ENCODE assay signal across 8 cellular contexts in genomic region chr12:94459773-94460593, GRCh38. TPM values are rescaled to one million over a fixed set of nuclear protein-coding genes. Genes with fewer than 3 reads are reported as not detected.
DNase-seq lines count a peak whose midpoint lies in the region; ATAC-seq and TF ChIP-seq lines count a peak whose summit lies in the region.

A gene with protein sequence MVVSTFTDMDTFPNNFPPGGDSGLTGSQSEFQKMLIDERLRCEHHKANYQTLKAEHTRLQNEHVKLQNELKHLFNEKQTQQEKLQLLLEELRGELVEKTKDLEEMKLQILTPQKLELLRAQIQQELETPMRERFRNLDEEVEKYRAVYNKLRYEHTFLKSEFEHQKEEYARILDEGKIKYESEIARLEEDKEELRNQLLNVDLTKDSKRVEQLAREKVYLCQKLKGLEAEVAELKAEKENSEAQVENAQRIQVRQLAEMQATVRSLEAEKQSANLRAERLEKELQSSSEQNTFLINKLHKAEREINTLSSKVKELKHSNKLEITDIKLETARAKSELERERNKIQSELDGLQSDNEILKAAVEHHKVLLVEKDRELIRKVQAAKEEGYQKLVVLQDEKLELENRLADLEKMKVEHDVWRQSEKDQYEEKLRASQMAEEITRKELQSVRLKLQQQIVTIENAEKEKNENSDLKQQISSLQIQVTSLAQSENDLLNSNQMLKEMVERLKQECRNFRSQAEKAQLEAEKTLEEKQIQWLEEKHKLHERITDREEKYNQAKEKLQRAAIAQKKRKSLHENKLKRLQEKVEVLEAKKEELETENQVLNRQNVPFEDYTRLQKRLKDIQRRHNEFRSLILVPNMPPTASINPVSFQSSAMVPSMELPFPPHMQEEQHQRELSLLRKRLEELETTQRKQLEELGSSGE (minus strand): TSS chr12:94459867. CDS start chr12:94412490, 47,377 bp downstream.

- peak within 1 kb of the TSS; percentile 75 to 97 (median 94) for H3K27ac ChIP-seq in gastroesophageal sphincter

- CTCF ChIA-PET in HEK293T (lab: Yijun Ruan, JAX), result no interaction called here
- CTCF ChIA-PET in activated naive CD4-positive, alpha-beta T cell treated with anti-CD3 and anti-CD28 coated beads for 36 hours (lab: Charles Lee), result interaction anchor here (0.5 to 1.2 kb wide), 4 partner anchors 20 to 189 kb away, joined by 3 read pairs; no protein-coding TSS in a partner anchor

- peaks cover 5% of the 10 kb centered on the region for H3K27me3 Mint-ChIP-seq in activated naive CD4-positive, alpha-beta T cell treated with anti-CD3 and anti-CD28 coated beads for 36 hours (ENCODE audit: low read depth)

- peak; percentile 99 for ATAC-seq in gastroesophageal sphincter

- peak; percentile 72 to 83 for TF ChIP-seq POLR2A in gastroesophageal sphincter (IDR thresholded peaks at IDR 0.05)

- no peaks in the 10 kb centered on the region for H3K36me3 ChIP-seq in gastroesophageal sphincter

- H3K4me1 ChIP-seq in gastroesophageal sphincter, result peaks cover 0 to 27% (median 0%) of the 10 kb centered on the region in 3 donors

- peak within 1 kb of the TSS; percentile 91 for H3K27ac Mint-ChIP-seq in activated naive CD4-positive, alpha-beta T cell treated with anti-CD3 and anti-CD28 coated beads for 36 hours

- POLR2A ChIA-PET in HEK293T (lab: Yijun Ruan, JAX), result interaction anchor here (1.3 kb wide), 1 partner anchor 10 kb away, joined by 4 read pairs; no protein-coding TSS in a partner anchor

- TF ChIP-seq EP300 in gastroesophageal sphincter (IDR thresholded peaks at IDR 0.05), result no peak

- no peaks in the 10 kb centered on the region for H3K9me3 ChIP-seq in gastroesophageal sphincter

- H3K9me3 Mint-ChIP-seq in activated naive CD4-positive, alpha-beta T cell treated with anti-CD3 and anti-CD28 coated beads for 36 hours, result peaks cover 4% of the 10 kb centered on the region

- peaks cover 29% of the 10 kb centered on the region for H3K4me1 Mint-ChIP-seq in activated naive CD4-positive, alpha-beta T cell treated with anti-CD3 and anti-CD28 coated beads for 36 hours (ENCODE audit: low read depth)

- intact Hi-C loops in activated naive CD4-positive, alpha-beta T cell treated with anti-CD3 and anti-CD28 coated beads for 36 hours (cut with micrococcal nuclease), result loop anchor here (1.0 to 5.0 kb wide), 11 partner anchors 88 to 1533 kb away; partner anchors contain the start of genes AMDHD1, CCDC38, CRADD and EEA1

- WGBS in gastroesophageal sphincter (ENCODE audit: low coverage in 1 of 2), 2 donors, result 0% methylated on average over 1 to 2 of the region's 72 CpGs

- H3K4me3 ChIP-seq in gastroesophageal sphincter, result peak within 1 kb of the TSS; percentile 64 to 69

- H3K27me3 ChIP-seq in gastroesophageal sphincter, result no peaks in the 10 kb centered on the region

- TF ChIP-seq CTCF in gastroesophageal sphincter (IDR thresholded peaks at IDR 0.05), result peak in 1 of 4 experiments; percentile 17

- H3K4me3 Mint-ChIP-seq in activated naive CD4-positive, alpha-beta T cell treated with anti-CD3 and anti-CD28 coated beads for 36 hours, result peak within 1 kb of the TSS; percentile 97

- in situ Hi-C loops in SK-MEL-5 (cut with HindIII; ENCODE audit: low pct_unique_long_range_greater_than_20kb, low sequenced_read_pairs), result no loop called here

- DNase-seq in GF-D8 (lab: John Stamatoyannopoulos, UW) (peak; percentile 74), HEK293T (ENCODE audit: extremely low spot score) (peak; percentile 91), MV-4-11 (lab: John Stamatoyannopoulos, UW) (peak; percentile 91), SK-MEL-5 (ENCODE audit: low read depth, low spot score) (peak; percentile 93), non-pigmented ciliary epithelial cell (ENCODE audit: low read depth) (peak; percentile 40), superior temporal gyrus (ENCODE audit: extremely low spot score) (peak; percentile 96)
- DNase-seq in activated naive CD4-positive, alpha-beta T cell treated with anti-CD3 and anti-CD28 coated beads for 36 hours, result peak; percentile 98

- peaks cover 9% of the 10 kb centered on the region for H3K36me3 Mint-ChIP-seq in activated naive CD4-positive, alpha-beta T cell treated with anti-CD3 and anti-CD28 coated beads for 36 hours (ENCODE audit: low read depth)

TF ChIP-seq in HEK293T, 16 proteins besides CTCF, POLR2A, EP300 and RAD21:
- TF ChIP-seq ELF4 (IDR thresholded peaks at IDR 0.05) (peak; percentile 60), CTBP1 (IDR thresholded peaks at IDR 0.05; ENCODE audit: borderline replicate concordance) (no peak), BHLHE40 (IDR thresholded peaks at IDR 0.05; ENCODE audit: borderline replicate concordance) (no peak), SUZ12 (IDR thresholded peaks at IDR 0.05) (no peak), PKNOX1 (IDR thresholded peaks at IDR 0.05) (0 out of 2 replicates have a peak, but pooled peaks have one; percentile 7), TARDBP (IDR thresholded peaks at IDR 0.05) (peak; percentile 70; the same call in 1 of the 2 replicates), L3MBTL2 (conservative IDR thresholded peaks at IDR 0.05) (peak; percentile 89), ARNT (IDR thresholded peaks at IDR 0.05) (no peak)

RNA-seq across cellular contexts. Expression of the gene that starts here (rescaled TPM):
- 12.0 and 20.5 TPM in 2 replicates for total RNA-seq in SK-MEL-5 (2014; rRNA removed; shearing (Covaris generic))
- 7.0 and 11.8 TPM in 2 replicates for polyA plus RNA-seq in SK-MEL-5 (2015; cell fraction: cytosol; rRNA removed)
- polyA plus RNA-seq in SK-MEL-5 (2015; cell fraction: nucleus; rRNA removed), result 163 and 208 TPM in 2 replicates
- 10 to 100 TPM; 19.0 to 21.5 TPM for total RNA-seq in activated naive CD4-positive, alpha-beta T cell treated with anti-CD3 and anti-CD28 coated beads for 36 hours
- 10 to 100 TPM in 2 of 4 donors, 1 to 10 TPM in 2; 6.3 to 24.8 (median 11.3) TPM for total RNA-seq in gastroesophageal sphincter

Comparison
In these comparisons a context has a peak if more than half of its experiments do, and no peak if none do; other contexts are left out.
1. Peak in every context shown above with its lines: DNase-seq, ATAC-seq, H3K4me3 ChIP-seq and H3K27ac ChIP-seq.
2. DNase-seq: peak in every context shown above with its lines; median percentile 98 in activated naive CD4-positive, alpha-beta T cell treated with anti-CD3 and anti-CD28 coated beads for 36 hours; 96 in superior temporal gyrus; 93 in SK-MEL-5; 91 in HEK293T; 91 in MV-4-11; 74 in GF-D8; 40 in non-pigmented ciliary epithelial cell.